ENCODE assay signal across 14 cellular contexts in the genomic region with DNA sequence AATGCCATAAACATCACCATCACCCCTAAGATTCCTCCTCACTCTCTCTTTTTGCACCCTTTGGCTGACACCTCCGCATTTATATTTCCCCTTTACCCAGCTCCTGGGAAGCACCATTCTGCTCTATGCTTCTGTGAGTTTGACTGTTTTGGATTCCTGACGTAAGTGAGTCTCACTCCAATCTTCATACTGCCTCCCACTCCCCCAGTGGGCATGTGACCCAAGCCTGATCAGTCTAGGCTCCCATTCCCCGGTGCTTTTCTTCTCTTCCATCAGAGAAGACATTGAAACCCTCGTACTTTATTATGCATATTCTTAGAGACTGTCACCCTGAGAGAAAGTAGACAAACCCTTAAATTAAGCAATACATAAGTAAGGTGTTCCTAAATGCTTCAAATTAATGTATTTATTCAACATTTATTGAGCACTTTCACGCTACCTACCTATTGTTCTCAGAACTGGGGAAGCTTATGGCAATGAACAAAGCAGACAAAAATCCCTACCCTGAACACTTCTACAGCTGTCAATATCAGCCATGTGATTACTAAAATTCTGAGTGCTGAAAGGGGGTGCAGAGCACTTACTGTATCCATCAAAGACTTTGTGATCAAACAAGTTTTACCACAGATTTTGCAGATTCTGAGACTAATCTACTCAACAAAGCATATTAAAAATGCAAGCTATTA.
"Had no signal": no experiment of that assay in that cellular context is flagged by ENCODE, and none has a peak within 500 bp of the region (broad histone marks: within the 10 kb centered on the region; RNA-seq: fewer than 3 reads in every experiment).

No MANE protein-coding gene starts in this region.

- ATAC-seq: activated naive CD4-positive, alpha-beta T cell treated with anti-CD3 and anti-CD28 coated beads, Interleukin-2, amount 50 U/mL, for 72 hours; activated T-cell treated with anti-CD3 and anti-CD28 coated beads, Interleukin-2, amount 50 U/mL, for 4 hours; body of pancreas; lower lobe of right lung had no signal

- DNase-seq: activated CD4-positive, alpha-beta T cell treated with anti-CD3 and anti-CD28 coated beads, Interleukin-2, amount 50 U/mL, for 4 hours; activated CD4-positive, CD25-positive, alpha-beta regulatory T cell treated with anti-CD3 and anti-CD28 coated beads, Interleukin-2, amount 50 U/mL, for 72 hours; activated effector memory CD4-positive, alpha-beta T cell treated with anti-CD3 and anti-CD28 coated beads, Interleukin-2, amount 50 U/mL, for 16 hours; activated T-cell treated with anti-CD3 and anti-CD28 coated beads, Interleukin-2, amount 50 U/mL, for 4 hours; amniotic stem cell; body of pancreas; cortex of kidney; effector memory CD4-positive, alpha-beta T cell; lower lobe of right lung; stimulated activated CD4-positive, alpha-beta T cell treated with anti-CD3 and anti-CD28 coated beads, Interleukin-4, amount 100 ng/mL, for 4 hours; thyroid gland had no signal

- H3K9me3 ChIP-seq: body of pancreas, lower lobe of right lung, thyroid gland had no signal

- H3K27ac Mint-ChIP-seq: activated naive CD4-positive, alpha-beta T cell treated with anti-CD3 and anti-CD28 coated beads, Interleukin-2, amount 50 U/mL, for 72 hours; mesothelial cell of epicardium had no signal

- H3K36me3 Mint-ChIP-seq: activated naive CD4-positive, alpha-beta T cell treated with anti-CD3 and anti-CD28 coated beads, Interleukin-2, amount 50 U/mL, for 72 hours; mesothelial cell of epicardium had no signal

- H3K4me3 Mint-ChIP-seq: activated T-cell treated with anti-CD3 and anti-CD28 coated beads, Interleukin-2, amount 50 U/mL, for 4 hours; central memory CD8-positive, alpha-beta T cell; mesothelial cell of epicardium had no signal
